Comparison of ENCODE assay signal across 27 cellular contexts in the genomic region with DNA sequence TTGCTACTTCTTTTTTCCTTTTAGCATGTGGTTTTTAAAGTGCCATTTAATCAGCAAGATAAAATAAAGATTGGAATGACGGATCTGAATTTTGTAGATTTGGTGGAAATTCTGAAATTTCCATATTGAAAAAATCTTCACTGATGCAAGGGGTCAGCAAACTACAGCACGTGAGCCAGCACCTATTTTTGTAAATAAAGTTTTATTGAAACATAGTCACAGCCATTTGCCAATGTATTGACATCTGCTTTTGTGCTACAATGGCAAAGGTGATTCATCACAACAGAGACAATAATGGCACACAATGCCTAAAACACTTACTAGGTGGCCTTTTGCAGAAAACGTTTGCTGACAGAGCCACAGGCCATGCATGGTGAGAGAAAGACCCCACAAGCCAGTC.
DNase-seq lines count a peak whose midpoint lies in the region; ATAC-seq, FAIRE-seq and TF ChIP-seq lines count a peak whose summit lies in the region.
"Had no signal": no experiment of that assay in that cellular context is flagged by ENCODE, and none has a peak within 500 bp of the region (broad histone marks: within the 10 kb centered on the region; RNA-seq: fewer than 3 reads in every experiment).

No MANE protein-coding gene starts in this region.

- WGBS in GM12878 (ENCODE audit: insufficient coverage, insufficient replicate concordance, low lambda C conversion rate, missing lambda C conversion rate), result 83% methylated on average over 3 of the region's 3 CpGs
- WGBS in K562 (ENCODE audit: insufficient coverage, low coverage, missing lambda C conversion rate), result 61% methylated on average over 3 of the region's 3 CpGs

- TF ChIP-seq RAD21 in GM12878 (IDR thresholded peaks at IDR 0.05; ENCODE audit: insufficient read depth, low read depth, low read length), result no peak
- no peak for TF ChIP-seq RAD21 in K562 (CRISPR knock-in tag; conservative IDR thresholded peaks at IDR 0.05 in 1 of 2, IDR thresholded peaks at IDR 0.05 in 1 of 2)

- H4K20me1 ChIP-seq in GM12878 (ENCODE audit: control insufficient read depth, insufficient read depth) (no peaks in the 10 kb centered on the region), K562 (replicated peaks; ENCODE audit: control insufficient read depth, insufficient read depth, low read length) (no peaks in the 10 kb centered on the region), neural progenitor cell (ENCODE audit: low read depth) (no peaks in the 10 kb centered on the region)
- H4K20me1 ChIP-seq: BLaER1 had no signal

- in situ Hi-C loops in GM12878 (cut with MboI) (no loop called here), K562 (cut with MboI) (no loop called here)

- DNase-seq in GM12878 (ENCODE audit: low read depth, low spot score) (no peak), K562 (ENCODE audit: extremely low read depth in 1 of 4, low spot score in 3 of 4) (no peak), nephron progenitor cell (no peak), neural progenitor cell (ENCODE audit: low spot score) (no peak), glomerular visceral epithelial cell (ENCODE audit: extremely low spot score) (no peak)
- DNase-seq in activated effector memory CD4-positive, alpha-beta T cell treated with Interleukin-2 at 50 U/mL for 16 hours, result no peak
- DNase-seq in naive thymus-derived CD8-positive, alpha-beta T cell, result no peak
- DNase-seq in stimulated activated naive CD8-positive, alpha-beta T cell treated with anti-CD3 and anti-CD28 coated beads, Interleukin-15, Interleukin-2, amounts not matched to agents 100 U/mL and 50 U/mL, for 24 hours, result no peak
- DNase-seq: 8988T; ACHN; BE2C; C1 segment of cervical spinal cord; CD4-positive, alpha-beta memory T cell; CD4-positive, CD25-positive, alpha-beta regulatory T cell; CD8-positive, alpha-beta memory T cell; COR-L47; DMS 273 treated with DMSO at 0.1 percent for 48 hours; DMS153; DMS53; DMS79; DND-41; GDM1 had no signal

- H3K36me3 ChIP-seq in GM12878 (ENCODE audit: control insufficient read depth in 2 of 2, insufficient read depth in 2 of 2, low read length in 1 of 2), result peaks cover 0 to 15% of the 10 kb centered on the region in 2 experiments; a peak in 3 of 4 replicates
- peaks cover 41% of the 10 kb centered on the region; the same call in 2 of the 3 replicates for H3K36me3 ChIP-seq in K562 (ENCODE audit: control insufficient read depth, insufficient read depth, low read length)
- no peaks in the 10 kb centered on the region for H3K36me3 ChIP-seq in neural progenitor cell
- H3K36me3 ChIP-seq: BE2C had no signal

- CTCF ChIA-PET in GM12878 (lab: Yijun Ruan, JAX), result no interaction called here
- CTCF ChIA-PET in K562 (lab: Yijun Ruan, JAX; ENCODE audit: low intra/inter-chr PET ratio), result no interaction called here

- intact Hi-C loops in GM12878 (cut with micrococcal nuclease; ENCODE audit: unreplicated experiment) (no loop called here), K562 (cut with micrococcal nuclease) (no loop called here)

- TF ChIP-seq EP300 in GM12878 (IDR thresholded peaks at IDR 0.05; ENCODE audit: borderline replicate concordance in 1 of 2, control insufficient read depth in 1 of 2, low read depth in 2 of 2, low read length in 2 of 2) (no peak), K562 (IDR thresholded peaks at IDR 0.05; ENCODE audit: low read length) (no peak)

- H3K9me3 Mint-ChIP-seq in nephron progenitor cell (peaks cover 8% of the 10 kb centered on the region), neural progenitor cell (peaks cover 5% of the 10 kb centered on the region)
- H3K9me3 Mint-ChIP-seq in naive thymus-derived CD8-positive, alpha-beta T cell, result no peaks in the 10 kb centered on the region
- H3K9me3 Mint-ChIP-seq: CD4-positive, alpha-beta memory T cell; CD8-positive, alpha-beta memory T cell had no signal

- no TSS peak for BruUV-seq in GM12878 (replicated peaks; lab: Mats Ljungman, UMichigan)
- no TSS peak for BruUV-seq in K562 (replicated peaks; lab: Mats Ljungman, UMichigan)

- H3K4me2 ChIP-seq in GM12878 (ENCODE audit: control insufficient read depth, insufficient read depth) (no peak overlapping the region), K562 (ENCODE audit: insufficient read depth, low read length) (no peak overlapping the region), neural progenitor cell (no peak overlapping the region)
- H3K4me2 ChIP-seq: BLaER1 had no signal

- POLR2A ChIA-PET in GM12878 (lab: Charles Lee), result no interaction called here
- POLR2A ChIA-PET in K562 (lab: Yijun Ruan, JAX), result interaction anchor here (0.7 kb wide), 1 partner anchor 355 kb away, joined by 3 read pairs; no protein-coding TSS in a partner anchor
- POLR2A ChIA-PET in naive thymus-derived CD8-positive, alpha-beta T cell (lab: Charles Lee), result no interaction called here

- H3K4me1 Mint-ChIP-seq in nephron progenitor cell (peaks cover 19% of the 10 kb centered on the region), neural progenitor cell (peaks cover 22% of the 10 kb centered on the region)
- H3K4me1 Mint-ChIP-seq in naive thymus-derived CD8-positive, alpha-beta T cell, result no peaks in the 10 kb centered on the region
- H3K4me1 Mint-ChIP-seq: CD14-positive monocyte; CD4-positive, alpha-beta memory T cell; CD8-positive, alpha-beta memory T cell had no signal

- FAIRE-seq in GM12878 (lab: Jason Lieb, UNC) (no peak), K562 (lab: Jason Lieb, UNC) (no peak)
- FAIRE-seq: A204.1, GM12891, GM19239 had no signal

- H3K27me3 ChIP-seq in GM12878 (replicated peaks in 1 of 2; ENCODE audit: control insufficient read depth in 2 of 2, insufficient read depth in 2 of 2, low read length in 1 of 2) (no peaks in the 10 kb centered on the region), K562 (ENCODE audit: control insufficient read depth in 2 of 2, insufficient read depth in 2 of 2, low read length in 2 of 2) (no peaks in the 10 kb centered on the region), neural progenitor cell (no peaks in the 10 kb centered on the region)
- H3K27me3 ChIP-seq: BE2C, BLaER1 had no signal

- H3K4me1 ChIP-seq in GM12878 (ENCODE audit: control insufficient read depth, insufficient read depth, low read length) (no peaks in the 10 kb centered on the region), K562 (replicated peaks in 1 of 2; ENCODE audit: control insufficient read depth in 2 of 2, insufficient read depth in 2 of 2, low read length in 2 of 2) (no peaks in the 10 kb centered on the region), neural progenitor cell (peaks cover 15% of the 10 kb centered on the region)
- H3K4me1 ChIP-seq: BE2C, BLaER1 had no signal

- ATAC-seq in GM12878 (no peak), K562 (no peak)
- no peak for ATAC-seq in naive thymus-derived CD8-positive, alpha-beta T cell
- ATAC-seq in stimulated activated naive CD8-positive, alpha-beta T cell treated with anti-CD3 and anti-CD28 coated beads, Interleukin-15, Interleukin-2, amounts not matched to agents 100 U/mL and 50 U/mL, for 24 hours, result no peak

- RAD21 ChIA-PET in GM12878 (lab: Charles Lee; ENCODE audit: unreplicated experiment), result no interaction called here

- H3K9me3 ChIP-seq in GM12878 (replicated peaks; ENCODE audit: control insufficient read depth, insufficient read depth, low read length), result no peaks in the 10 kb centered on the region
- no peaks in the 10 kb centered on the region for H3K9me3 ChIP-seq in K562 (replicated peaks; ENCODE audit: control insufficient read depth, insufficient read depth, low read depth, low read length)
- H3K9me3 ChIP-seq in neural progenitor cell (ENCODE audit: low read depth), result no peaks in the 10 kb centered on the region
- H3K9me3 ChIP-seq: BE2C, BLaER1 had no signal

- H3K36me3 Mint-ChIP-seq in nephron progenitor cell (ENCODE audit: low read depth) (peaks cover 42% of the 10 kb centered on the region), neural progenitor cell (peaks cover 34% of the 10 kb centered on the region)
- H3K36me3 Mint-ChIP-seq in naive thymus-derived CD8-positive, alpha-beta T cell, result peaks cover 24 to 70% (median 65%) of the 10 kb centered on the region in 3 donors

- H3K9ac ChIP-seq in GM12878 (ENCODE audit: control insufficient read depth, insufficient read depth, low read length), result no peak overlapping the region
- H3K9ac ChIP-seq in K562 (ENCODE audit: insufficient read depth in 1 of 2, low read depth in 2 of 2, low read length in 2 of 2), result no peak overlapping the region
- no peak overlapping the region for H3K9ac ChIP-seq in neural progenitor cell
- H3K9ac ChIP-seq: BLaER1 had no signal

- no peak for TF ChIP-seq POLR2A in GM12878 (IDR thresholded peaks at IDR 0.05; ENCODE audit: low read depth, low read length)
- TF ChIP-seq POLR2A in K562 (conservative IDR thresholded peaks at IDR 0.05), result no peak

- peak overlapping the region; percentile 15 for H3K27ac Mint-ChIP-seq in nephron progenitor cell
- no peak overlapping the region for H3K27ac Mint-ChIP-seq in neural progenitor cell
- no peak overlapping the region for H3K27ac Mint-ChIP-seq in naive thymus-derived CD8-positive, alpha-beta T cell
- H3K27ac Mint-ChIP-seq: CD14-positive monocyte; CD4-positive, alpha-beta memory T cell; CD4-positive, CD25-positive, alpha-beta regulatory T cell had no signal

- SMC1A ChIA-PET in GM12878 (lab: Charles Lee; ENCODE audit: uncharacterized antibody, unreplicated experiment), result no interaction called here

- H3F3A ChIP-seq in neural progenitor cell (ENCODE audit: low read depth), result no peaks in the 10 kb centered on the region

- H2AFZ ChIP-seq in GM12878 (ENCODE audit: control insufficient read depth, low read depth, low read length) (no peak overlapping the region), K562 (ENCODE audit: low read depth, low read length) (no peak overlapping the region), neural progenitor cell (replicated peaks) (no peak overlapping the region)

- H3K27ac ChIP-seq in GM12878 (ENCODE audit: control insufficient read depth, insufficient read depth), result no peak overlapping the region
- H3K27ac ChIP-seq in K562 (ENCODE audit: extremely low read depth, low read depth, low read length), result no peak overlapping the region
- no peak overlapping the region for H3K27ac ChIP-seq in neural progenitor cell
- H3K27ac ChIP-seq: BLaER1 had no signal

- H3K4me3 ChIP-seq in GM12878, result no peak overlapping the region
- H3K4me3 ChIP-seq in K562, result no peak overlapping the region
- H3K4me3 ChIP-seq in neural progenitor cell, result no peak overlapping the region
- H3K4me3 ChIP-seq: BLaER1 had no signal

- H3K27me3 Mint-ChIP-seq in nephron progenitor cell (ENCODE audit: low read depth, poor library complexity) (no peaks in the 10 kb centered on the region), neural progenitor cell (ENCODE audit: insufficient read depth, low read depth) (no peaks in the 10 kb centered on the region)
- H3K27me3 Mint-ChIP-seq in naive thymus-derived CD8-positive, alpha-beta T cell, result no peaks in the 10 kb centered on the region
- H3K27me3 Mint-ChIP-seq: CD4-positive, alpha-beta memory T cell; CD4-positive, CD25-positive, alpha-beta regulatory T cell; CD8-positive, alpha-beta memory T cell had no signal

- no peaks in the 10 kb centered on the region for H3K79me2 ChIP-seq in GM12878 (ENCODE audit: control insufficient read depth, insufficient read depth, low read length)
- no peaks in the 10 kb centered on the region for H3K79me2 ChIP-seq in K562 (ENCODE audit: control insufficient read depth, insufficient read depth, low read length)
- H3K79me2 ChIP-seq in neural progenitor cell (ENCODE audit: low read depth), result no peaks in the 10 kb centered on the region

- H3K4me3 Mint-ChIP-seq in nephron progenitor cell, result no peak overlapping the region
- peak overlapping the region; percentile 33 for H3K4me3 Mint-ChIP-seq in neural progenitor cell
- no peak overlapping the region for H3K4me3 Mint-ChIP-seq in naive thymus-derived CD8-positive, alpha-beta T cell
- H3K4me3 Mint-ChIP-seq: CD14-positive monocyte; CD4-positive, alpha-beta memory T cell; CD4-positive, CD25-positive, alpha-beta regulatory T cell; CD8-positive, alpha-beta memory T cell had no signal

- H3K9me1 ChIP-seq in K562 (ENCODE audit: control insufficient read depth, insufficient read depth, low read length), result no peaks in the 10 kb centered on the region

- TF ChIP-seq CTCF in GM12878 (IDR thresholded peaks at IDR 0.05 in 2 of 3, conservative IDR thresholded peaks at IDR 0.05 in 1 of 3; ENCODE audit: control insufficient read depth in 2 of 3, extremely low read depth in 1 of 3, insufficient read depth in 1 of 3, low read depth in 3 of 3, low read length in 3 of 3) (no peak), K562 (IDR thresholded peaks at IDR 0.05 in 2 of 3, conservative IDR thresholded peaks at IDR 0.05 in 1 of 3; ENCODE audit: insufficient read depth in 2 of 3, low read depth in 1 of 3, low read length in 3 of 3) (no peak), nephron progenitor cell (IDR thresholded peaks at IDR 0.05) (no peak), neural progenitor cell (IDR thresholded peaks at IDR 0.05) (no peak)
